ENCODE assay signal across 8 cellular contexts in the genomic region with DNA sequence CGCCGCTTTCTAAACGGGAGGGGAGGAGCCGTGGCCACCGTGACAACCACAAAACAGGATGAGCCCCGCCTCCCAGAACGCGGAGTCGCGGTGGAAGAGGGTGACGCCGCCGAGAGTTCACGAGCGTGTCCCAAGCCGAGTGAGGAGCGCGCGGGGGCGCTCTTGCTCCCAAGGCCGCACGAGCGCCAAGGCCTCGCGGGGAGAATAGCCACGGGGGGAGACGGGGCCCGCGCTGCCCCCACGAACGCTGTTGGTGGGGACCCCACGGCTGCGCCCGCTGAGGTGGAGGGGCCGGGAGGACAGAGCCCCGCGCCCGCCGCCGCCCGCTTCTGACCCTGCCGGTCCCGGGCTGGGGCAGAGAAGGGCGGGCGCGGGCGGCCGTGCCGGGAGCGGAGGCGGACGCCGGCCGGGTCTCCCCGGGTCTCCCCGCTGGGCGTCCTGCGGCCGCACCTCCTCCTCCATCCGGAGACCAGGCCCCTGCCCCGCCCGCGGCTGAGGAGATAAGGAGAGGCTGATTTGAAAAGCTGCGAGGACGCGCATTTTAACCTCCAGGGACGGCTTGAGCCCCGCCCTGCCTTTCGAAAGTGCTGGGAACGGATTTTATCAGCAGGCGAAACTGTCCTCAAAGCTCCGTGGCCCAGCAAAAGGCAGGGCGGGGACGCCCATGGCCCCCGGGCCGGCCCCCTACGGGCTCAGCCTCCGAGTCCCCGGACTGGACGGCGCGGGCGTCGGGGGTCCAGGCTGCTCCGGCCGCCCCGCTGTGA. TPM values are rescaled to one million over a fixed set of nuclear protein-coding genes. Genes with fewer than 3 reads are reported as not detected.
DNase-seq lines count a peak whose midpoint lies in the region; ATAC-seq and TF ChIP-seq lines count a peak whose summit lies in the region.

No MANE protein-coding gene starts in this region.

- peak overlapping the region; percentile 57 for H3K4me3 Mint-ChIP-seq in osteocyte (ENCODE audit: unreplicated experiment)

- no peaks in the 10 kb centered on the region for H3K9me3 Mint-ChIP-seq in osteocyte (ENCODE audit: unreplicated experiment)

- DNase-seq in GM13976 (ENCODE audit: low spot score) (no peak), NOMO-1 (lab: John Stamatoyannopoulos, UW; ENCODE audit: unreplicated experiment in 2 of 2) (peak; percentile 46 to 73), head of caudate nucleus (peak in 35 of 42 donors; percentile 13 to 75 (median 44)), osteocyte (ENCODE audit: extremely low spot score, unreplicated experiment) (peak; percentile 84), NAMALWA (ENCODE audit: low spot score) (no peak)
- peak; percentile 43 for DNase-seq in activated naive CD4-positive, alpha-beta T cell treated with Interleukin-2 at 50 U/mL for 16 hours

- ATAC-seq in HG02571 (IDR thresholded peaks at IDR 0.05; ENCODE audit: unreplicated experiment) (no peak), GM18873 (IDR thresholded peaks at IDR 0.05; ENCODE audit: low FRiP score, unreplicated experiment) (no peak)

- H3K4me1 Mint-ChIP-seq in osteocyte (ENCODE audit: unreplicated experiment) = peaks cover 7% of the 10 kb centered on the region

- no peak overlapping the region for H3K27ac Mint-ChIP-seq in osteocyte (ENCODE audit: unreplicated experiment)

- in situ Hi-C loops in GM13976 (cut with MboI; ENCODE audit: low sequenced_read_pairs, unreplicated experiment) = no loop called here

- no peaks in the 10 kb centered on the region for H3K36me3 Mint-ChIP-seq in osteocyte (ENCODE audit: unreplicated experiment)

- intact Hi-C loops in head of caudate nucleus (cut with DNase I) = no loop called here

- TF ChIP-seq CTCF in GM13976 (IDR thresholded peaks at IDR 0.05; ENCODE audit: borderline replicate concordance, control extremely low read depth, extremely low read depth, insufficient read depth, missing control alignments) = peak; percentile 43
- peak; percentile 58 for TF ChIP-seq CTCF in osteocyte (IDR thresholded peaks at IDR 0.05)

- peaks cover 50% of the 10 kb centered on the region for H3K27me3 Mint-ChIP-seq in osteocyte (ENCODE audit: unreplicated experiment)

RNA-seq across cellular contexts. Expression of gene NKD2, which starts 3.8 kb away (rescaled TPM):
- total RNA-seq in osteocyte = not detected in 2 replicates

Comparison
In these comparisons a context has a peak if more than half of its experiments do, and no peak if none do; other contexts are left out.
1. DNase-seq: peak in NOMO-1 (2 of 2), activated naive CD4-positive, alpha-beta T cell treated with Interleukin-2 at 50 U/mL for 16 hours (single experiment), head of caudate nucleus (35 of 42) and osteocyte (single experiment); none in GM13976 (single experiment) and NAMALWA (single experiment).